10 cellular contexts compared by ENCODE assay signal in the genomic region with DNA sequence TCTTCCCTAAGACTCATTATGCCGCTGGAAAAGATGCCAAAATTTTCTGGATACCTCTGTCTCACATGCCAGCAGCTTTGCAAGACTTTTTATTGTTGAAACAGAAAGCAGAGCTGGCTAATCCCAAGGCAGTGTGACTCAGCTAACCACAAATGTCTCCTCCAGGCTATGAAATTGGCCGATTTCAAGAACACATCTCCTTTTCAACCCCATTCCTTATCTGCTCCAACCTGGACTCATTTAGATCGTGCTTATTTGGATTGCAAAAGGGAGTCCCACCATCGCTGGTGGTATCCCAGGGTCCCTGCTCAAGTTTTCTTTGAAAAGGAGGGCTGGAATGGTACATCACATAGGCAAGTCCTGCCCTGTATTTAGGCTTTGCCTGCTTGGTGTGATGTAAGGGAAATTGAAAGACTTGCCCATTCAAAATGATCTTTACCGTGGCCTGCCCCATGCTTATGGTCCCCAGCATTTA.
A peak's percentile ranks its signal among the peaks of the same experiment; 100 is the strongest.
DNase-seq lines count a peak whose midpoint lies in the region; ATAC-seq and TF ChIP-seq lines count a peak whose summit lies in the region.
"Had no signal": no experiment of that assay in that cellular context is flagged by ENCODE, and none has a peak within 500 bp of the region (broad histone marks: within the 10 kb centered on the region; RNA-seq: fewer than 3 reads in every experiment).

No MANE protein-coding gene starts in this region.

- H3K9me3 ChIP-seq in RWPE2 (ENCODE audit: severe bottlenecking) = no peaks in the 10 kb centered on the region

- no peaks in the 10 kb centered on the region for H3K36me3 ChIP-seq in RWPE2 (ENCODE audit: low read depth)

- peaks cover 41% of the 10 kb centered on the region for H3K4me1 ChIP-seq in RWPE2 (ENCODE audit: insufficient read depth, poor library complexity, severe bottlenecking)

- H3K27ac ChIP-seq in RWPE2 (ENCODE audit: poor library complexity, severe bottlenecking) = peak overlapping the region; percentile 46
- H3K27ac ChIP-seq: KMS-11 had no signal

- no peak overlapping the region for H3K4me3 ChIP-seq in RWPE2 (ENCODE audit: severe bottlenecking)

- peak; percentile 91 for ATAC-seq in RWPE2 (ENCODE audit: low read depth)
- no peak for ATAC-seq in HG03095 (IDR thresholded peaks at IDR 0.05; ENCODE audit: unreplicated experiment)
- ATAC-seq in HG02588 (IDR thresholded peaks at IDR 0.05; ENCODE audit: unreplicated experiment) = no peak

- DNase-seq in stimulated activated CD4-positive, alpha-beta T cell treated with anti-CD3 and anti-CD28 coated beads, Interleukin-15, amount 100 ng/mL, for 24 hours = peak; percentile 19
- DNase-seq in stimulated activated CD4-positive, alpha-beta T cell treated with anti-CD3 and anti-CD28 coated beads, Interleukin-4, amount 100 ng/mL, for 24 hours = no peak
- peak; percentile 70 for DNase-seq in RWPE2 (ENCODE audit: low spot score)
- peak; percentile 85 for DNase-seq in fibroblast of gingiva (ENCODE audit: low read depth)
- no peak for DNase-seq in NCI-H748 treated with DMSO at 0.1 percent for 48 hours (lab: John Stamatoyannopoulos, UW)
- DNase-seq in stimulated activated CD4-positive, alpha-beta T cell treated with anti-CD3 and anti-CD28 coated beads, Interleukin-12 subunit alpha, Interleukin-12 subunit beta, amount 100 ng/mL, for 4 hours = no peak
- DNase-seq: aorta had no signal

- no peak for TF ChIP-seq CTCF in RWPE2 (IDR thresholded peaks at IDR 0.05; ENCODE audit: poor library complexity, severe bottlenecking)

- no peaks in the 10 kb centered on the region for H3K27me3 ChIP-seq in RWPE2 (ENCODE audit: insufficient read depth, poor library complexity, severe bottlenecking)

Comparison
In these comparisons a context has a peak if more than half of its experiments do, and no peak if none do; other contexts are left out.
1. DNase-seq: peak in stimulated activated CD4-positive, alpha-beta T cell treated with anti-CD3 and anti-CD28 coated beads, Interleukin-15, amount 100 ng/mL, for 24 hours (single experiment), RWPE2 (single experiment) and fibroblast of gingiva (single experiment); none in stimulated activated CD4-positive, alpha-beta T cell treated with anti-CD3 and anti-CD28 coated beads, Interleukin-4, amount 100 ng/mL, for 24 hours (single experiment), NCI-H748 treated with DMSO at 0.1 percent for 48 hours (single experiment) and stimulated activated CD4-positive, alpha-beta T cell treated with anti-CD3 and anti-CD28 coated beads, Interleukin-12 subunit alpha, Interleukin-12 subunit beta, amount 100 ng/mL, for 4 hours (single experiment).